1 cellular context compared by ENCODE assay signal in genomic region chr3:37899711-37900306, GRCh38.
A peak's percentile ranks its signal among the peaks of the same experiment; 100 is the strongest.
TF ChIP-seq lines count a peak whose summit lies in the region.

No MANE protein-coding gene starts in this region.

TF ChIP-seq in K562, 482 proteins besides CTCF, POLR2A, EP300 and RAD21 (continued from another document and continues in another):
- no peak for TF ChIP-seq NFYB (IDR thresholded peaks at IDR 0.05; ENCODE audit: extremely low read depth, insufficient read length)
- no peak for TF ChIP-seq E4F1 (CRISPR knock-in tag; IDR thresholded peaks at IDR 0.05; ENCODE audit: borderline replicate concordance)
- TF ChIP-seq ZNF197 (CRISPR knock-in tag; IDR thresholded peaks at IDR 0.05; ENCODE audit: low read depth): no peak
- TF ChIP-seq ZNF324 (CRISPR knock-in tag; IDR thresholded peaks at IDR 0.05): no peak
- TF ChIP-seq, protein P1, sequence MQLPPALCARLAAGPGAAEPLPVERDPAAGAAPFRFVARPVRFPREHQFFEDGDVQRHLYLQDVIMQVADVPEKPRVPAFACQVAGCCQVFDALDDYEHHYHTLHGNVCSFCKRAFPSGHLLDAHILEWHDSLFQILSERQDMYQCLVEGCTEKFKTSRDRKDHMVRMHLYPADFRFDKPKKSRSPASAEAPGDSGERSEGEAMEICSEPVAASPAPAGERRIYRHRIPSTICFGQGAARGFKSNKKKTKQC (CRISPR knock-in tag; IDR thresholded peaks at IDR 0.05): no peak
- no peak for TF ChIP-seq MTF1 (CRISPR knock-in tag; IDR thresholded peaks at IDR 0.05; ENCODE audit: borderline replicate concordance)
- TF ChIP-seq HDAC8 (tag; IDR thresholded peaks at IDR 0.05): no peak
- no peak for TF ChIP-seq ZNF778 (CRISPR knock-in tag; IDR thresholded peaks at IDR 0.05)
- no peak for TF ChIP-seq MXI1 (IDR thresholded peaks at IDR 0.05; ENCODE audit: low read depth, low read length)
- TF ChIP-seq RBBP5 (IDR thresholded peaks at IDR 0.05; ENCODE audit: borderline replicate concordance, insufficient read depth, low read length, poor library complexity, severe bottlenecking): no peak
- peak; percentile 63; the same call in 1 of the 2 replicates for TF ChIP-seq SPI1 (IDR thresholded peaks at IDR 0.05; ENCODE audit: borderline replicate concordance, low read depth, low read length)
- no peak for TF ChIP-seq ZNF766 (CRISPR knock-in tag; conservative IDR thresholded peaks at IDR 0.05)
- TF ChIP-seq, protein P2, sequence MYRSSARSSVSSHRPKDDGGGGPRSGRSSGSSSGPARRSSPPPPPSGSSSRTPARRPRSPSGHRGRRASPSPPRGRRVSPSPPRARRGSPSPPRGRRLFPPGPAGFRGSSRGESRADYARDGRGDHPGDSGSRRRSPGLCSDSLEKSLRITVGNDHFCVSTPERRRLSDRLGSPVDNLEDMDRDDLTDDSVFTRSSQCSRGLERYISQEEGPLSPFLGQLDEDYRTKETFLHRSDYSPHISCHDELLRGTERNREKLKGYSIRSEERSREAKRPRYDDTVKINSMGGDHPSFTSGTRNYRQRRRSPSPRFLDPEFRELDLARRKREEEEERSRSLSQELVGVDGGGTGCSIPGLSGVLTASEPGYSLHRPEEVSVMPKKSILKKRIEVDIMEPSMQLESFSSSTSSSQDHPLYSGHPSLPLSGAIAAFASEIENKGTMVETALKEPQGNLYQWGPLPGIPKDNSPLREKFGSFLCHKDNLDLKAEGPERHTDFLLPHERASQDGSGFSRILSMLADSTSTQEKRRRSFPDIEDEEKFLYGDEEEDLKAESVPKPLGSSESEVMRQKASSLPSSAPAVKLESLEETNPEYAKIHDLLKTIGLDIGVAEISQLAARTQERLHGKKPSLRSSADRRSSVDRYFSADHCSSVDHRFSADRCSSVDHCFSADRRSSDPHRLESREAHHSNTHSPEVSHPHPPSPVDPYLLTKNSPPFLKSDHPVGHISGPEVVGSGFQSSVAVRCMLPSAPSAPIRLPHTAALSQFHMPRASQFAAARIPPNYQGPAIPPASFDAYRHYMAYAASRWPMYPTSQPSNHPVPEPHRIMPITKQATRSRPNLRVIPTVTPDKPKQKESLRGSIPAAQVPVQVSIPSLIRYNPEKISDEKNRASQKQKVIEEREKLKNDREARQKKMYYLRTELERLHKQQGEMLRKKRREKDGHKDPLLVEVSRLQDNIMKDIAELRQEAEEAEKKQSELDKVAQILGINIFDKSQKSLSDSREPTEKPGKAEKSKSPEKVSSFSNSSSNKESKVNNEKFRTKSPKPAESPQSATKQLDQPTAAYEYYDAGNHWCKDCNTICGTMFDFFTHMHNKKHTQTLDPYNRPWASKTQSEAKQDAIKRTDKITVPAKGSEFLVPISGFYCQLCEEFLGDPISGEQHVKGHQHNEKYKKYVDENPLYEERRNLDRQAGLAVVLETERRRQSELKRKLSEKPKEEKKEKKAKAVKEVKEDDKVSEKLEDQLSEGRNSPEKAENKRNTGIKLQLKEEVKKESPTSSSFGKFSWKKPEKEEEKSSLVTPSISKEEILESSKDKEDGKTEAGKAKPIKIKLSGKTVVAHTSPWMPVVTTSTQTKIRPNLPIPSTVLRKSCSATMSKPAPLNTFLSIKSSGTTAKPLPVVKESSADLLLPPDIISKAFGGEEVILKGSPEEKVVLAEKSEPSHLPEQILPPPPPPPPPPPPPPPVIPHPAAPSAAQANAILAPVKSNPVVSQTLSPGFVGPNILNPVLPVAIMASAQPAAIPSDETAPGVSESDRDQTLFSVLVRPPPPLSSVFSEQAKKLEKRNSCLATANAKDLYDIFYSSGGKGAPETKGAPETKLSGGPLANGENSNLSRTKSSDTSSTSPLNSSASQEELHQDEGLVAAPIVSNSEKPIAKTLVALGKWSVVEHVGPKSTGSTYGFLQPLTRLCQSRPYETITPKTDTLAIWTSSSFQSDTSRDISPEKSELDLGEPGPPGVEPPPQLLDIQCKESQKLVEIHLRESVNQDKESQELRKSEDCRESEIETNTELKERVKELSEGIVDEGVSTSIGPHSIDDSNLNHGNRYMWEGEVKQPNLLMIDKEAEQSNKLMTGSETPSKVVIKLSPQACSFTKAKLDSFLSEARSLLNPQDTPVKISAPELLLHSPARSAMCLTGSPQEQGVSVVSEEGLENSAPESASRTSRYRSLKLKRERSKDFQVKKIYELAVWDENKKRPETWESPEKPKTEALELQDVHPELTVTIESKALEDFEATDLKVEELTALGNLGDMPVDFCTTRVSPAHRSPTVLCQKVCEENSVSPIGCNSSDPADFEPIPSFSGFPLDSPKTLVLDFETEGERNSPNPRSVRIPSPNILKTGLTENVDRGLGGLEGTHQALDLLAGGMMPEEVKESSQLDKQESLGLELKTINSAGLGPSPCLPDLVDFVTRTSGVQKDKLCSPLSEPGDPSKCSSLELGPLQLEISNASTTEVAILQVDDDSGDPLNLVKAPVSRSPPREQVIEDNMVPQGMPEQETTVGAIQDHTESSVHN (IDR thresholded peaks at IDR 0.05; ENCODE audit: borderline replicate concordance in 1 of 2, low read depth in 1 of 2): no peak
- TF ChIP-seq, protein P3, sequence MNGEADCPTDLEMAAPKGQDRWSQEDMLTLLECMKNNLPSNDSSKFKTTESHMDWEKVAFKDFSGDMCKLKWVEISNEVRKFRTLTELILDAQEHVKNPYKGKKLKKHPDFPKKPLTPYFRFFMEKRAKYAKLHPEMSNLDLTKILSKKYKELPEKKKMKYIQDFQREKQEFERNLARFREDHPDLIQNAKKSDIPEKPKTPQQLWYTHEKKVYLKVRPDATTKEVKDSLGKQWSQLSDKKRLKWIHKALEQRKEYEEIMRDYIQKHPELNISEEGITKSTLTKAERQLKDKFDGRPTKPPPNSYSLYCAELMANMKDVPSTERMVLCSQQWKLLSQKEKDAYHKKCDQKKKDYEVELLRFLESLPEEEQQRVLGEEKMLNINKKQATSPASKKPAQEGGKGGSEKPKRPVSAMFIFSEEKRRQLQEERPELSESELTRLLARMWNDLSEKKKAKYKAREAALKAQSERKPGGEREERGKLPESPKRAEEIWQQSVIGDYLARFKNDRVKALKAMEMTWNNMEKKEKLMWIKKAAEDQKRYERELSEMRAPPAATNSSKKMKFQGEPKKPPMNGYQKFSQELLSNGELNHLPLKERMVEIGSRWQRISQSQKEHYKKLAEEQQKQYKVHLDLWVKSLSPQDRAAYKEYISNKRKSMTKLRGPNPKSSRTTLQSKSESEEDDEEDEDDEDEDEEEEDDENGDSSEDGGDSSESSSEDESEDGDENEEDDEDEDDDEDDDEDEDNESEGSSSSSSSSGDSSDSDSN (IDR thresholded peaks at IDR 0.05; ENCODE audit: borderline replicate concordance in 1 of 2, low read depth in 2 of 2, low read length in 2 of 2): no peak
- TF ChIP-seq CCAR2 (IDR thresholded peaks at IDR 0.05; ENCODE audit: low read depth, low read length): no peak
- TF ChIP-seq YBX1 (IDR thresholded peaks at IDR 0.05): no peak
- TF ChIP-seq KAT7 (CRISPR knock-in tag; IDR thresholded peaks at IDR 0.05; ENCODE audit: borderline replicate concordance): no peak
- peak; percentile 36; the same call in 1 of the 2 replicates for TF ChIP-seq MTA2 (IDR thresholded peaks at IDR 0.05; ENCODE audit: low read depth)
- TF ChIP-seq NCOR1 (IDR thresholded peaks at IDR 0.05): peak; percentile 67
- TF ChIP-seq TCF7L2 (IDR thresholded peaks at IDR 0.05; ENCODE audit: low read depth, low read length): no peak
- 0 out of 2 replicates have a peak, but pooled peaks have one; percentile 16 for TF ChIP-seq SMAD4 (CRISPR knock-in tag; conservative IDR thresholded peaks at IDR 0.05)
- TF ChIP-seq ZBTB2 (IDR thresholded peaks at IDR 0.05): no peak
- TF ChIP-seq HMGN3 (IDR thresholded peaks at IDR 0.05; ENCODE audit: borderline replicate concordance, extremely low read depth, insufficient read length, low read depth, low read length): no peak
- TF ChIP-seq ADNP (tag; IDR thresholded peaks at IDR 0.05): 0 out of 2 replicates have a peak, but pooled peaks have one; percentile 36
- TF ChIP-seq POLR2B (IDR thresholded peaks at IDR 0.05; ENCODE audit: low read depth, partially characterized antibody): no peak
- no peak for TF ChIP-seq TAF7 (tag; IDR thresholded peaks at IDR 0.05)
- no peak for TF ChIP-seq E2F4 (CRISPR knock-in tag; IDR thresholded peaks at IDR 0.05; ENCODE audit: low read depth)
- no peak for TF ChIP-seq AFF1 (IDR thresholded peaks at IDR 0.05; ENCODE audit: low read depth in 1 of 2, partially characterized antibody in 2 of 2)
- TF ChIP-seq ZNF75A (CRISPR knock-in tag; IDR thresholded peaks at IDR 0.05): no peak
- TF ChIP-seq ZNF584 (CRISPR knock-in tag; IDR thresholded peaks at IDR 0.05; ENCODE audit: low read depth): no peak; the same call in 1 of the 2 replicates
- peak; percentile 67; the same call in 1 of the 2 replicates for TF ChIP-seq SMARCE1 (IDR thresholded peaks at IDR 0.05)
- TF ChIP-seq ZNF449 (CRISPR knock-in tag; IDR thresholded peaks at IDR 0.05): no peak
- TF ChIP-seq NR4A1 (CRISPR knock-in tag; IDR thresholded peaks at IDR 0.05): no peak
- TF ChIP-seq NR4A1 (tag; IDR thresholded peaks at IDR 0.05): no peak
- TF ChIP-seq, protein P4, sequence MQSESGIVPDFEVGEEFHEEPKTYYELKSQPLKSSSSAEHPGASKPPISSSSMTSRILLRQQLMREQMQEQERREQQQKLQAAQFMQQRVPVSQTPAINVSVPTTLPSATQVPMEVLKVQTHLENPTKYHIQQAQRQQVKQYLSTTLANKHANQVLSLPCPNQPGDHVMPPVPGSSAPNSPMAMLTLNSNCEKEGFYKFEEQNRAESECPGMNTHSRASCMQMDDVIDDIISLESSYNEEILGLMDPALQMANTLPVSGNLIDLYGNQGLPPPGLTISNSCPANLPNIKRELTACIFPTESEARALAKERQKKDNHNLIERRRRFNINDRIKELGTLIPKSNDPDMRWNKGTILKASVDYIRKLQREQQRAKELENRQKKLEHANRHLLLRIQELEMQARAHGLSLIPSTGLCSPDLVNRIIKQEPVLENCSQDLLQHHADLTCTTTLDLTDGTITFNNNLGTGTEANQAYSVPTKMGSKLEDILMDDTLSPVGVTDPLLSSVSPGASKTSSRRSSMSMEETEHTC (IDR thresholded peaks at IDR 0.05): no peak
